16 cellular contexts compared by ENCODE assay signal in genomic region chr10:77602231-77602912, GRCh38. TPM values are rescaled to one million over a fixed set of nuclear protein-coding genes. Genes with fewer than 3 reads are reported as not detected.
A peak's percentile ranks its signal among the peaks of the same experiment; 100 is the strongest.
DNase-seq lines count a peak whose midpoint lies in the region; ATAC-seq, FAIRE-seq and TF ChIP-seq lines count a peak whose summit lies in the region.
"Had no signal": no experiment of that assay in that cellular context is flagged by ENCODE, and none has a peak within 500 bp of the region (broad histone marks: within the 10 kb centered on the region; RNA-seq: fewer than 3 reads in every experiment).

No MANE protein-coding gene starts in this region.

- peak overlapping the region; percentile 49 for H3K9ac ChIP-seq in Loucy (ENCODE audit: low read depth, low read length, poor library complexity, severe bottlenecking)
- H3K9ac ChIP-seq in trophoblast cell (ENCODE audit: low read length) = no peak overlapping the region
- H3K9ac ChIP-seq in colonic mucosa (ENCODE audit: low read depth in 2 of 2, low read length in 2 of 2) = no peak overlapping the region

- intact Hi-C loops in colonic mucosa (cut with DNase I) = no loop called here

- H3K27me3 ChIP-seq in BJ (ENCODE audit: control insufficient read depth, insufficient read depth, low read length) (no peaks in the 10 kb centered on the region), Loucy (ENCODE audit: insufficient read depth, low read length, poor library complexity, severe bottlenecking) (no peaks in the 10 kb centered on the region), trophoblast cell (ENCODE audit: insufficient read depth, low read length) (no peaks in the 10 kb centered on the region), colonic mucosa (no peaks in the 10 kb centered on the region)
- H3K27me3 ChIP-seq: esophagus squamous epithelium had no signal

- H3K23ac ChIP-seq in trophoblast cell (ENCODE audit: low read length) = no peak overlapping the region

- H4K91ac ChIP-seq in trophoblast cell (ENCODE audit: low read depth, low read length) = no peak overlapping the region

- H4K20me1 ChIP-seq in Loucy (ENCODE audit: insufficient read depth, low read length, poor library complexity, severe bottlenecking) = no peaks in the 10 kb centered on the region

- H3K4me2 ChIP-seq in Loucy (ENCODE audit: low read depth, low read length, poor library complexity, severe bottlenecking) (peak overlapping the region; percentile 77), trophoblast cell (ENCODE audit: low read length) (no peak overlapping the region)

- H3K18ac ChIP-seq in trophoblast cell (ENCODE audit: low read length) = peak overlapping the region; percentile 39

- no peaks in the 10 kb centered on the region for H3K9me3 ChIP-seq in Loucy (ENCODE audit: insufficient read depth, low read depth, low read length)
- no peaks in the 10 kb centered on the region for H3K9me3 ChIP-seq in trophoblast cell (ENCODE audit: insufficient read depth, low read depth, low read length)
- no peaks in the 10 kb centered on the region for H3K9me3 ChIP-seq in colonic mucosa
- H3K9me3 ChIP-seq: esophagus squamous epithelium had no signal

- no peak overlapping the region for H4K8ac ChIP-seq in trophoblast cell (ENCODE audit: low read depth, low read length)

- no peak overlapping the region for H3K4ac ChIP-seq in trophoblast cell (ENCODE audit: low read depth, low read length)

- no peak for FAIRE-seq in urothelium cell line (lab: Jason Lieb, UNC)
- FAIRE-seq: islet of Langerhans had no signal

- CTCF ChIA-PET in BJ (lab: Yijun Ruan, JAX) = interaction anchor here (0.6 to 2.7 kb wide), 11 partner anchors 9 to 437 kb away, joined by 3 to 9 read pairs (median 3); no protein-coding TSS in a partner anchor

- POLR2A ChIA-PET in BJ (lab: Charles Lee) = no interaction called here

- peaks cover 3% of the 10 kb centered on the region for H3K36me3 Mint-ChIP-seq in effector memory CD8-positive, alpha-beta T cell (ENCODE audit: insufficient read depth)
- H3K36me3 Mint-ChIP-seq: naive thymus-derived CD4-positive, alpha-beta T cell had no signal

- H3K9me3 Mint-ChIP-seq in effector memory CD8-positive, alpha-beta T cell = no peaks in the 10 kb centered on the region
- H3K9me3 Mint-ChIP-seq: CD4-positive, alpha-beta T cell had no signal

- no peak overlapping the region for H3K14ac ChIP-seq in trophoblast cell (ENCODE audit: low read length)

- no peaks in the 10 kb centered on the region for H3F3A ChIP-seq in Loucy (ENCODE audit: low read depth)

- H3K4me3 ChIP-seq in BJ (ENCODE audit: low read depth, low read length) (no peak overlapping the region), Loucy (ENCODE audit: low read length, poor library complexity, severe bottlenecking) (peak overlapping the region; percentile 62), trophoblast cell (ENCODE audit: low read depth, low read length) (no peak overlapping the region), colonic mucosa (no peak overlapping the region)
- H3K4me3 ChIP-seq: esophagus squamous epithelium had no signal

- peak overlapping the region; percentile 48 to 58 for H3K4me3 Mint-ChIP-seq in effector memory CD8-positive, alpha-beta T cell
- H3K4me3 Mint-ChIP-seq: naive thymus-derived CD4-positive, alpha-beta T cell had no signal

- peaks cover 2% of the 10 kb centered on the region for H3K79me1 ChIP-seq in trophoblast cell (ENCODE audit: low read length)

- TF ChIP-seq CTCF in BJ (IDR thresholded peaks at IDR 0.05; ENCODE audit: insufficient read depth, low read depth, low read length) (peak; percentile 34; the same call in 1 of the 2 replicates), Loucy (conservative IDR thresholded peaks at IDR 0.05; ENCODE audit: low read length) (no peak; the same call in 1 of the 2 replicates), colonic mucosa (IDR thresholded peaks at IDR 0.05) (no peak)

- peaks cover 6 to 12% of the 10 kb centered on the region in 2 donors for H3K4me1 Mint-ChIP-seq in effector memory CD8-positive, alpha-beta T cell (ENCODE audit: low read depth in 2 of 2)

- H3K36me3 ChIP-seq in BJ (ENCODE audit: control insufficient read depth, insufficient read depth, low read length) (no peaks in the 10 kb centered on the region), Loucy (ENCODE audit: insufficient read depth, low read length) (no peaks in the 10 kb centered on the region), trophoblast cell (ENCODE audit: control insufficient read depth in 1 of 2, insufficient read depth in 2 of 2, low read length in 2 of 2) (peaks cover 0 to 3% of the 10 kb centered on the region in 2 experiments), colonic mucosa (no peaks in the 10 kb centered on the region)
- H3K36me3 ChIP-seq: esophagus squamous epithelium, WERI-Rb-1 had no signal

- H3K4me1 ChIP-seq in Loucy (ENCODE audit: insufficient read depth, low read length, poor library complexity, severe bottlenecking) (peaks cover 25% of the 10 kb centered on the region), trophoblast cell (ENCODE audit: control insufficient read depth in 1 of 2, insufficient read depth in 2 of 2, low read length in 2 of 2) (peaks cover 41 to 43% of the 10 kb centered on the region in 2 experiments), colonic mucosa (peaks cover 19% of the 10 kb centered on the region)

- peak overlapping the region in 1 of 2 donors; percentile 69 for H3K27ac Mint-ChIP-seq in effector memory CD8-positive, alpha-beta T cell
- H3K27ac Mint-ChIP-seq: CD4-positive, alpha-beta T cell; naive thymus-derived CD4-positive, alpha-beta T cell had no signal

- no peaks in the 10 kb centered on the region for H3K9me2 ChIP-seq in Loucy (replicated peaks; ENCODE audit: low read depth, low read length)

- ATAC-seq in effector memory CD8-positive, alpha-beta T cell (replicated peaks) = no peak
- ATAC-seq in GM18511 (IDR thresholded peaks at IDR 0.05; ENCODE audit: unreplicated experiment) = no peak
- ATAC-seq: naive thymus-derived CD4-positive, alpha-beta T cell had no signal

- H3K27ac ChIP-seq in trophoblast cell (ENCODE audit: low read depth, low read length) (no peak overlapping the region), colonic mucosa (no peak overlapping the region)
- H3K27ac ChIP-seq: WERI-Rb-1 had no signal

- H3K79me2 ChIP-seq in Loucy (ENCODE audit: insufficient read depth, low read length) (no peaks in the 10 kb centered on the region), trophoblast cell (ENCODE audit: control insufficient read depth, insufficient read depth, low read length, poor library complexity) (peaks cover 2% of the 10 kb centered on the region)

- H2AK5ac ChIP-seq in trophoblast cell (ENCODE audit: low read length) = no peak overlapping the region

- no peak overlapping the region for H4K12ac ChIP-seq in trophoblast cell (ENCODE audit: low read depth, low read length)

- WGBS in trophoblast cell (ENCODE audit: extremely low coverage, insufficient coverage, insufficient read length) = no CpG with 5 or more reads among the region's 8 CpGs

- H2AFZ ChIP-seq in Loucy (ENCODE audit: low read length) (peak overlapping the region; percentile 72), trophoblast cell (ENCODE audit: insufficient read depth, low read length, poor library complexity) (no peak overlapping the region)

- no peak overlapping the region for H2BK5ac ChIP-seq in trophoblast cell (ENCODE audit: low read depth, low read length, poor library complexity)

- DNase-seq in BJ (ENCODE audit: low read depth) (no peak), trophoblast cell (no peak), colonic mucosa (no peak), urothelium cell line (ENCODE audit: low spot score) (no peak), HK-2 (ENCODE audit: unreplicated experiment) (no peak)
- no peak for DNase-seq in effector memory CD8-positive, alpha-beta T cell
- DNase-seq: CD4-positive, alpha-beta T cell; esophagus squamous epithelium; naive thymus-derived CD4-positive, alpha-beta T cell; NCI-H1048; NCI-H524; Right ventricle myocardium superior; WERI-Rb-1 had no signal

- H2BK120ac ChIP-seq in trophoblast cell (ENCODE audit: insufficient read depth, low read length, poor library complexity) = no peak overlapping the region

- H3K27me3 Mint-ChIP-seq in effector memory CD8-positive, alpha-beta T cell = peaks cover 8 to 19% of the 10 kb centered on the region in 2 donors
- H3K27me3 Mint-ChIP-seq: CD4-positive, alpha-beta T cell had no signal

- H2BK12ac ChIP-seq in trophoblast cell (ENCODE audit: low read length) = no peak overlapping the region

RNA-seq across cellular contexts. Expression of gene KCNMA1, which starts 35.2 kb away (rescaled TPM):
- 21.4 and 26.3 TPM in 2 replicates for polyA plus RNA-seq in BJ (2011; rRNA removed)
- polyA minus RNA-seq in BJ (2011; rRNA and poly(A)+ RNA removed) = 41.8 and 46.1 TPM in 2 replicates
- 130 and 138 TPM in 2 replicates for polyA plus RNA-seq in trophoblast cell (2013)
- total RNA-seq in colonic mucosa = 10 to 100 TPM; 23.2 to 44.5 TPM
- total RNA-seq: CD4-positive, alpha-beta T cell had no signal
- polyA plus RNA-seq: naive thymus-derived CD4-positive, alpha-beta T cell had no signal
